In the genomic region with DNA sequence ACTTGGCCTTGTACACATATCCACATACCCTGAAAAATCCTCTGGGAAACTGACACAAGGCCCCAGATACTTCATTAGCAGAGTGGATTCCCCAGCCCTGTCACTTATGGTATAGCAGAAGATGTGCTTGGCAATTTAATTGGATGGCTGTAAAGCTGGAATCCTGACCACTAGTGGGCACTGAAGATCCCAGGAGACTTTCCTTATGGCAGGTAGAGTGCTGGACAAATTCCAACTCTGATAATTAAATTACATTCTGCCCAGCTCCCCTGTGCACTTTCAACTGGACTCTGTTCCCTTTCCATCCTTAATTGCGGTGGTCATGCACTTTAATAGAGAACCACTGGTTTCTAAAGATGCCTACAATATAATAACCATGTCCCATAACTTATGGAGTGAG, we compare ENCODE assay signal across 17 cellular contexts.
A peak's percentile ranks its signal among the peaks of the same experiment; 100 is the strongest.
DNase-seq lines count a peak whose midpoint lies in the region; FAIRE-seq and TF ChIP-seq lines count a peak whose summit lies in the region.
"Had no signal": no experiment of that assay in that cellular context is flagged by ENCODE, and none has a peak within 500 bp of the region (broad histone marks: within the 10 kb centered on the region; RNA-seq: fewer than 3 reads in every experiment).

No MANE protein-coding gene starts in this region.

- H3K4me3 ChIP-seq in LNCaP clone FGC (ENCODE audit: low read depth, low read length), result no peak overlapping the region
- H3K4me3 ChIP-seq in bronchial epithelial cell (ENCODE audit: low read depth, low read length), result no peak overlapping the region
- no peak overlapping the region for H3K4me3 ChIP-seq in osteoblast (ENCODE audit: insufficient read depth, low read length)
- H3K4me3 ChIP-seq: GM12878, ovary, tibial nerve had no signal

- H3K4me1 ChIP-seq in osteoblast (ENCODE audit: insufficient read depth, low read length), result no peaks in the 10 kb centered on the region
- H3K4me1 ChIP-seq: tibial nerve had no signal

- POLR2A ChIA-PET in RWPE1 (lab: Yijun Ruan, JAX; ENCODE audit: low non-redundant PET), result no interaction called here

- DNase-seq in NCI-H1417 (lab: John Stamatoyannopoulos, UW) (peak in 2 of 3 experiments; percentile 6 to 11), NCI-H1417 treated with DMSO at 0.1 percent for 48 hours (lab: John Stamatoyannopoulos, UW) (no peak), LNCaP clone FGC (ENCODE audit: low read depth) (no peak), bronchial epithelial cell (ENCODE audit: low read depth) (peak; percentile 40), osteoblast (ENCODE audit: insufficient read length, low spot score, missing footprints) (no peak), hypothalamus (lab: John Stamatoyannopoulos, UW) (no peak), RWPE1 (ENCODE audit: low spot score) (no peak)
- DNase-seq in activated CD8-positive, alpha-beta memory T cell treated with anti-CD3 and anti-CD28 coated beads, Interleukin-2, amount 50 U/mL, for 48 hours, result no peak
- DNase-seq: activated CD4-positive, alpha-beta T cell treated with anti-CD3 and anti-CD28 coated beads, Interleukin-2, amount 10 ng/mL, durations not matched to agents 24 days and 14 days; GOT3; NCI-H1694; ovary; stimulated activated CD4-positive, alpha-beta T cell treated with anti-CD3 and anti-CD28 coated beads, Interleukin-12 subunit alpha, Interleukin-12 subunit beta, amount 100 ng/mL, for 4 hours had no signal

- FAIRE-seq in bronchial epithelial cell (lab: Jason Lieb, UNC), result no peak
- FAIRE-seq: D721Med, endothelial cell of umbilical vein, GM12878 had no signal

- no peaks in the 10 kb centered on the region for H3K79me2 ChIP-seq in osteoblast (ENCODE audit: insufficient read depth, low read length)

- CTCF ChIA-PET in RWPE1 (lab: Yijun Ruan, JAX), result no interaction called here

- no peaks in the 10 kb centered on the region for H4K20me1 ChIP-seq in osteoblast (ENCODE audit: insufficient read depth, low read length)

- TF ChIP-seq CTCF in LNCaP clone FGC (IDR thresholded peaks at IDR 0.05; ENCODE audit: control insufficient read depth, extremely low read depth, insufficient read depth), result peak; percentile 31; the same call in 1 of the 2 replicates
- TF ChIP-seq CTCF in bronchial epithelial cell (IDR thresholded peaks at IDR 0.05; ENCODE audit: insufficient read depth, low read length, severe bottlenecking), result peak; percentile 40
- TF ChIP-seq CTCF in osteoblast (IDR thresholded peaks at IDR 0.05; ENCODE audit: extremely low read depth, low read depth, low read length), result peak; percentile 10
- TF ChIP-seq CTCF in RWPE1 (conservative IDR thresholded peaks at IDR 0.05; ENCODE audit: low read depth), result no peak

- no peak overlapping the region for H3K4me2 ChIP-seq in osteoblast (ENCODE audit: insufficient read depth, low read length)

- no peak overlapping the region for H3K27ac ChIP-seq in osteoblast (ENCODE audit: low read depth, low read length)
- H3K27ac ChIP-seq in RWPE1, result no peak overlapping the region
- H3K27ac ChIP-seq: ovary, tibial nerve had no signal

- no peak overlapping the region for H2AFZ ChIP-seq in osteoblast (ENCODE audit: low read length)

- H3K9me3 ChIP-seq in osteoblast (ENCODE audit: low read depth, low read length), result no peaks in the 10 kb centered on the region
- H3K9me3 ChIP-seq: ovary, tibial nerve had no signal

- H3K27me3 ChIP-seq in bronchial epithelial cell (ENCODE audit: control insufficient read depth, insufficient read depth, low read length) (no peaks in the 10 kb centered on the region), osteoblast (ENCODE audit: insufficient read depth, low read length) (no peaks in the 10 kb centered on the region)
- H3K27me3 ChIP-seq: ovary, tibial nerve had no signal

- H3K36me3 ChIP-seq in bronchial epithelial cell (ENCODE audit: control insufficient read depth, insufficient read depth, low read length), result no peaks in the 10 kb centered on the region
- H3K36me3 ChIP-seq in osteoblast (ENCODE audit: insufficient read depth, low read length), result no peaks in the 10 kb centered on the region
- H3K36me3 ChIP-seq: ovary, tibial nerve had no signal

Comparison
In these comparisons a context has a peak if more than half of its experiments do, and no peak if none do; other contexts are left out.
1. DNase-seq: peak in NCI-H1417 (2 of 3) and bronchial epithelial cell (single experiment); none in NCI-H1417 treated with DMSO at 0.1 percent for 48 hours (single experiment), LNCaP clone FGC (single experiment), osteoblast (single experiment), hypothalamus (0 of 51), activated CD8-positive, alpha-beta memory T cell treated with anti-CD3 and anti-CD28 coated beads, Interleukin-2, amount 50 U/mL, for 48 hours (single experiment) and RWPE1 (single experiment).